Comparison of ENCODE assay signal across 1 cellular context in genomic region chr12:120584343-120585149, GRCh38.
TF ChIP-seq lines count a peak whose summit lies in the region.

No MANE protein-coding gene starts in this region.

TF ChIP-seq in HEK293, 187 proteins besides CTCF, POLR2A, EP300 and RAD21 (continued from another document and continues in another):
- TF ChIP-seq PRDM4 (tag by site-specific recombination; IDR thresholded peaks at IDR 0.05) (0 out of 2 replicates have a peak, but pooled peaks have one; percentile 9), ZNF354C (tag by site-specific recombination; IDR thresholded peaks at IDR 0.05; ENCODE audit: borderline replicate concordance, low read depth) (no peak), ZNF341 (tag by site-specific recombination; IDR thresholded peaks at IDR 0.05; ENCODE audit: low read depth) (peak; percentile 94), SP7 (tag by site-specific recombination; IDR thresholded peaks at IDR 0.05) (peak; percentile 97), GLIS2 (tag by site-specific recombination; IDR thresholded peaks at IDR 0.05) (peak; percentile 75), ZNF2 (tag by site-specific recombination; IDR thresholded peaks at IDR 0.05) (no peak), ZNF473 (tag by site-specific recombination; IDR thresholded peaks at IDR 0.05) (no peak), ZNF830 (tag by site-specific recombination; IDR thresholded peaks at IDR 0.05; ENCODE audit: low read depth) (no peak), ZBTB11 (tag by site-specific recombination; conservative IDR thresholded peaks at IDR 0.05; ENCODE audit: low read depth) (peak; percentile 33; the same call in 1 of the 2 replicates), EGR2 (tag by site-specific recombination; IDR thresholded peaks at IDR 0.05; ENCODE audit: low read depth) (peak; percentile 53; the same call in 1 of the 2 replicates), KLF17 (tag by site-specific recombination; IDR thresholded peaks at IDR 0.05) (peak; percentile 88), PRDM10 (tag by site-specific recombination; IDR thresholded peaks at IDR 0.05) (peak; percentile 75), MEIS1 (CRISPR knock-in tag; IDR thresholded peaks at IDR 0.05; ENCODE audit: borderline replicate concordance) (no peak), ZNF544 (tag by site-specific recombination; IDR thresholded peaks at IDR 0.05) (no peak), ZBTB8A (tag by site-specific recombination; IDR thresholded peaks at IDR 0.05) (peak; percentile 45; the same call in 1 of the 2 replicates), ZNF626 (tag by site-specific recombination; IDR thresholded peaks at IDR 0.05) (no peak), KLF1 (tag by site-specific recombination; IDR thresholded peaks at IDR 0.05) (peak; percentile 44), IKZF3 (tag by site-specific recombination; IDR thresholded peaks at IDR 0.05) (peak; percentile 73), ZXDB (tag by site-specific recombination; IDR thresholded peaks at IDR 0.05) (0 out of 2 replicates have a peak, but pooled peaks have one; percentile 21), ZNF24 (tag by site-specific recombination; IDR thresholded peaks at IDR 0.05) (peak; percentile 98), ZIC2 (tag by site-specific recombination; IDR thresholded peaks at IDR 0.05) (peak; percentile 91), FEZF1 (tag by site-specific recombination; IDR thresholded peaks at IDR 0.05) (0 out of 2 replicates have a peak, but pooled peaks have one; percentile 7), ZNF600 (tag by site-specific recombination; IDR thresholded peaks at IDR 0.05) (peak; percentile 84), ZNF660 (tag by site-specific recombination; IDR thresholded peaks at IDR 0.05) (0 out of 2 replicates have a peak, but pooled peaks have one; percentile 60), ZEB2 (tag by site-specific recombination; IDR thresholded peaks at IDR 0.05) (peak; percentile 50; the same call in 1 of the 2 replicates), ZBTB44 (tag by site-specific recombination; IDR thresholded peaks at IDR 0.05) (peak; percentile 60; the same call in 1 of the 2 replicates), ZNF645 (tag by site-specific recombination; IDR thresholded peaks at IDR 0.05) (no peak), ZNF518A (tag by site-specific recombination; conservative IDR thresholded peaks at IDR 0.05; ENCODE audit: low read depth) (no peak), GLIS1 (tag by site-specific recombination; IDR thresholded peaks at IDR 0.05) (peak; percentile 94), ZSCAN30 (tag by site-specific recombination; IDR thresholded peaks at IDR 0.05) (peak; percentile 72), ZFHX2 (tag by site-specific recombination; conservative IDR thresholded peaks at IDR 0.05) (peak; percentile 77), ZNF324 (tag by site-specific recombination; IDR thresholded peaks at IDR 0.05) (no peak), ZSCAN18 (tag by site-specific recombination; IDR thresholded peaks at IDR 0.05) (no peak), ZBTB20 (tag by site-specific recombination; IDR thresholded peaks at IDR 0.05) (peak; percentile 71), KLF16 (tag by site-specific recombination; IDR thresholded peaks at IDR 0.05) (no peak), ZBTB26 (tag by site-specific recombination; optimal IDR thresholded peaks at IDR 0.05) (peak; percentile 70), KLF10 (tag by site-specific recombination; IDR thresholded peaks at IDR 0.05) (peak; percentile 61; the same call in 1 of the 2 replicates), ZNF596 (tag by site-specific recombination; IDR thresholded peaks at IDR 0.05) (peak; percentile 50; the same call in 1 of the 2 replicates)
